Comparison of ENCODE assay signal across 12 cellular contexts in genomic region chr7:75928600-75928939, GRCh38. TPM values are rescaled to one million over a fixed set of nuclear protein-coding genes. Genes with fewer than 3 reads are reported as not detected.
DNase-seq lines count a peak whose midpoint lies in the region; ATAC-seq and TF ChIP-seq lines count a peak whose summit lies in the region.
"Had no signal": no experiment of that assay in that cellular context is flagged by ENCODE, and none has a peak within 500 bp of the region (broad histone marks: within the 10 kb centered on the region; RNA-seq: fewer than 3 reads in every experiment).

No MANE protein-coding gene starts in this region.

- no peak overlapping the region; the same call in 1 of the 2 replicates for H3K4me2 ChIP-seq in OCI-LY1 (ENCODE audit: low read length)

- 75% methylated on average over 4 of the region's 4 CpGs for WGBS in liver

- H3K27ac ChIP-seq in OCI-LY1 (ENCODE audit: low read depth, low read length, poor library complexity, severe bottlenecking) (peak overlapping the region; percentile 52), liver (ENCODE audit: low read depth in 1 of 2, low read length in 2 of 2) (peak overlapping the region; percentile 80 to 94)
- H3K27ac ChIP-seq: prostate gland had no signal

- in situ Hi-C loops in GM13977 (cut with MboI; ENCODE audit: low pct_unique_long_range_greater_than_20kb, low sequenced_read_pairs, unreplicated experiment) = no loop called here

- H4K20me1 ChIP-seq in OCI-LY1 (ENCODE audit: insufficient read depth, low read length) = no peaks in the 10 kb centered on the region

- H3K9ac ChIP-seq in OCI-LY1 (ENCODE audit: low read length) = no peak overlapping the region
- peak overlapping the region; percentile 5 to 15 for H3K9ac ChIP-seq in liver (ENCODE audit: low read depth in 1 of 2, low read length in 2 of 2)

- H3K4me3 ChIP-seq in OCI-LY1 (ENCODE audit: low read depth, low read length, poor library complexity, severe bottlenecking) = no peak overlapping the region
- H3K4me3 ChIP-seq in liver (ENCODE audit: low read depth in 1 of 3, low read length in 3 of 3) = no peak overlapping the region
- H3K4me3 ChIP-seq: prostate gland had no signal

- H2AFZ ChIP-seq in OCI-LY1 (ENCODE audit: low read length) = no peak overlapping the region

- peak; percentile 56 for ATAC-seq in GM21576 (IDR thresholded peaks at IDR 0.05; ENCODE audit: unreplicated experiment)
- no peak for ATAC-seq in GM18519 (IDR thresholded peaks at IDR 0.05; ENCODE audit: low FRiP score, unreplicated experiment)

- H3K79me2 ChIP-seq in OCI-LY1 (ENCODE audit: insufficient read depth, low read length) = no peaks in the 10 kb centered on the region

- H3K27me3 ChIP-seq in OCI-LY1 (ENCODE audit: insufficient read depth, low read length) = no peaks in the 10 kb centered on the region
- H3K27me3 ChIP-seq in liver (ENCODE audit: control insufficient read depth in 4 of 4, insufficient read depth in 4 of 4, low read length in 3 of 4) = no peaks in the 10 kb centered on the region

- no peak for TF ChIP-seq RAD21 in liver (IDR thresholded peaks at IDR 0.05)

- H3F3A ChIP-seq in OCI-LY1 (ENCODE audit: insufficient read depth, low read length) = no peaks in the 10 kb centered on the region

- H3K4me1 ChIP-seq in OCI-LY1 (ENCODE audit: insufficient read depth, low read length, severe bottlenecking) (peaks cover 21% of the 10 kb centered on the region), liver (ENCODE audit: control insufficient read depth in 4 of 4, insufficient read depth in 4 of 4, low read length in 3 of 4) (peaks cover 10 to 56% (median 21%) of the 10 kb centered on the region in 4 donors)
- H3K4me1 ChIP-seq: prostate gland had no signal

- H3K9me3 ChIP-seq in OCI-LY1 (ENCODE audit: low read length) (no peaks in the 10 kb centered on the region), liver (ENCODE audit: control insufficient read depth in 4 of 4, low read length in 3 of 4) (no peaks in the 10 kb centered on the region)
- H3K9me3 ChIP-seq: prostate gland had no signal

- TF ChIP-seq CTCF in GM13977 (IDR thresholded peaks at IDR 0.05; ENCODE audit: extremely low read depth, insufficient read depth, missing control alignments) (no peak), OCI-LY1 (IDR thresholded peaks at IDR 0.05; ENCODE audit: low read length) (no peak), liver (IDR thresholded peaks at IDR 0.05; ENCODE audit: low read depth, low read length, missing input control) (no peak)

- DNase-seq in GM13977 (ENCODE audit: low spot score) (peak; percentile 74), NCI-H1105 treated with DMSO at 0.1 percent for 48 hours (lab: John Stamatoyannopoulos, UW) (no peak), NCI-H146 treated with DMSO at 0.1 percent for 48 hours (lab: John Stamatoyannopoulos, UW; ENCODE audit: unreplicated experiment) (no peak), ecto neural progenitor cell (ENCODE audit: low spot score) (no peak)
- DNase-seq: amniotic stem cell, DMS53, NCI-H226 had no signal

- H3K36me3 ChIP-seq in OCI-LY1 (ENCODE audit: insufficient read depth, low read length) = no peaks in the 10 kb centered on the region
- peaks cover 2 to 19% (median 12%) of the 10 kb centered on the region in 4 donors for H3K36me3 ChIP-seq in liver (ENCODE audit: control insufficient read depth in 4 of 4, insufficient read depth in 3 of 4, low read depth in 1 of 4, low read length in 3 of 4)
- H3K36me3 ChIP-seq: prostate gland had no signal

- no peaks in the 10 kb centered on the region for H3K9me2 ChIP-seq in OCI-LY1 (ENCODE audit: low read depth, low read length)

TF ChIP-seq in liver, 16 proteins besides CTCF, POLR2A, EP300 and RAD21:
- no peak for TF ChIP-seq HNF4A (conservative IDR thresholded peaks at IDR 0.05)
- TF ChIP-seq RXRA (IDR thresholded peaks at IDR 0.05) = peak in 1 of 2 donors; percentile 63
- TF ChIP-seq YY1 (IDR thresholded peaks at IDR 0.05) = no peak
- TF ChIP-seq, protein P1, sequence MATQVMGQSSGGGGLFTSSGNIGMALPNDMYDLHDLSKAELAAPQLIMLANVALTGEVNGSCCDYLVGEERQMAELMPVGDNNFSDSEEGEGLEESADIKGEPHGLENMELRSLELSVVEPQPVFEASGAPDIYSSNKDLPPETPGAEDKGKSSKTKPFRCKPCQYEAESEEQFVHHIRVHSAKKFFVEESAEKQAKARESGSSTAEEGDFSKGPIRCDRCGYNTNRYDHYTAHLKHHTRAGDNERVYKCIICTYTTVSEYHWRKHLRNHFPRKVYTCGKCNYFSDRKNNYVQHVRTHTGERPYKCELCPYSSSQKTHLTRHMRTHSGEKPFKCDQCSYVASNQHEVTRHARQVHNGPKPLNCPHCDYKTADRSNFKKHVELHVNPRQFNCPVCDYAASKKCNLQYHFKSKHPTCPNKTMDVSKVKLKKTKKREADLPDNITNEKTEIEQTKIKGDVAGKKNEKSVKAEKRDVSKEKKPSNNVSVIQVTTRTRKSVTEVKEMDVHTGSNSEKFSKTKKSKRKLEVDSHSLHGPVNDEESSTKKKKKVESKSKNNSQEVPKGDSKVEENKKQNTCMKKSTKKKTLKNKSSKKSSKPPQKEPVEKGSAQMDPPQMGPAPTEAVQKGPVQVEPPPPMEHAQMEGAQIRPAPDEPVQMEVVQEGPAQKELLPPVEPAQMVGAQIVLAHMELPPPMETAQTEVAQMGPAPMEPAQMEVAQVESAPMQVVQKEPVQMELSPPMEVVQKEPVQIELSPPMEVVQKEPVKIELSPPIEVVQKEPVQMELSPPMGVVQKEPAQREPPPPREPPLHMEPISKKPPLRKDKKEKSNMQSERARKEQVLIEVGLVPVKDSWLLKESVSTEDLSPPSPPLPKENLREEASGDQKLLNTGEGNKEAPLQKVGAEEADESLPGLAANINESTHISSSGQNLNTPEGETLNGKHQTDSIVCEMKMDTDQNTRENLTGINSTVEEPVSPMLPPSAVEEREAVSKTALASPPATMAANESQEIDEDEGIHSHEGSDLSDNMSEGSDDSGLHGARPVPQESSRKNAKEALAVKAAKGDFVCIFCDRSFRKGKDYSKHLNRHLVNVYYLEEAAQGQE (IDR thresholded peaks at IDR 0.05) = no peak

RNA-seq across cellular contexts. Expression of gene POR, which starts 13.6 kb away (rescaled TPM):
- 100 to 1,000 TPM; 116 to 571 TPM for total RNA-seq in liver
- polyA plus RNA-seq in liver = 100 to 1,000 TPM; 377 to 973 TPM

RNA-seq across cellular contexts. Expression of gene RHBDD2, which starts 49.7 kb away (rescaled TPM):
- total RNA-seq in liver = 10 to 100 TPM; 13.6 to 18.8 TPM
- polyA plus RNA-seq in liver = 10 to 100 TPM; 55.7 to 65.0 TPM
